ENCODE assay signal across 16 cellular contexts in the genomic region with DNA sequence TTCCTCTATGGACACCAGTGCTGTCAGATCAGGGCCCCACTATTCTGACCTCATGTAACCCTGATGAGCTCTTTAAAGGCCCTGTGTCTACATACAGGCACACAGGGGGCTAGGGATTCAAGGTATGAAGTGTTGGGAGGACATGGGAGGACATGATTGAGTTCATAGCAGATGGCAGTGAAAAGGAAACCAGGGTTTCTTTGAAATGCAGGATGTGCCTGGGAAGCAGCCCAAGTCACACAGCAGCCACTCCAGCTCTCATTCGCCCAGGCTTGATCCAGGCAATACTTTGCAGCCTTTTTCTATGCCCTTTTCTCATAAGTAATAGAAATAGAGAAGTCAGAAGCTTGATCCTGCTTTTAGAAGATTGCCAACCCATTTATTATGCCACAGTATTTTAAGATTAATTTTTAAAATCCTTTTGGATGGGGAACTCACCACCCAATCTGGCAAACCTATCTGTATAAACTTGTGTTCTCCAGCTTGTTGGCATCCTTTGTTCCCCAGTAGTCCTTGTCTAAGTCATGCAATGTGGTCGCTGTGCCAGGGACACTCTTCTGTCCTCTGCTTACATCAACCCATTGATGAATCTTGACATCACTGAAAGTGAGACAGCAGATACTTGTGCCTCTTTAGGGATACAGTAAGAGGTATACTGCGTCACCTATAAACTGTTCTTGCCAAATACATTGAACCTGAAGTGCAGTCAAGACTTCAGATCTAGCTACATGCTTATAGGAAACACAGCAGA.
DNase-seq lines count a peak whose midpoint lies in the region; TF ChIP-seq lines count a peak whose summit lies in the region.
"Had no signal": no experiment of that assay in that cellular context is flagged by ENCODE, and none has a peak within 500 bp of the region (broad histone marks: within the 10 kb centered on the region; RNA-seq: fewer than 3 reads in every experiment).

No MANE protein-coding gene starts in this region.

- DNase-seq in G401 (ENCODE audit: low spot score) (peak; percentile 34), dermis blood vessel endothelial cell (peak; percentile 22), medulla oblongata (ENCODE audit: extremely low spot score) (peak; percentile 23), prostate gland (ENCODE audit: low spot score) (no peak), SHP77 (lab: John Stamatoyannopoulos, UW) (no peak), ureter (ENCODE audit: low spot score) (no peak), NCI-H345 treated with DMSO at 0.1 percent for 48 hours (lab: John Stamatoyannopoulos, UW; ENCODE audit: unreplicated experiment) (no peak)
- DNase-seq in Jurkat, Clone E6-1 (ENCODE audit: low read depth, low spot score), result peak; percentile 5
- DNase-seq: ACHN, GF-D8, NCI-H1436, NCI-H1930, NCI-H345, NCI-H526 treated with DMSO at 0.1 percent for 48 hours had no signal

- intact Hi-C loops in prostate gland (cut with DNase I), result no loop called here

- no peak overlapping the region for H3K4me3 ChIP-seq in Jurkat, Clone E6-1 (ENCODE audit: low read length)
- H3K4me3 ChIP-seq in prostate gland, result no peak overlapping the region
- H3K4me3 ChIP-seq: HAP-1, SK-N-MC had no signal

- no peaks in the 10 kb centered on the region for H3K27me3 ChIP-seq in prostate gland (replicated peaks; ENCODE audit: insufficient read depth)

- no peak for TF ChIP-seq CTCF in prostate gland (IDR thresholded peaks at IDR 0.05)

- H3K36me3 ChIP-seq in prostate gland, result no peaks in the 10 kb centered on the region
- H3K36me3 ChIP-seq: HAP-1 had no signal

- no peak for TF ChIP-seq POLR2A in prostate gland (IDR thresholded peaks at IDR 0.05)

- no peaks in the 10 kb centered on the region for H3K9me3 ChIP-seq in prostate gland
- H3K9me3 ChIP-seq: HAP-1 had no signal

- in situ Hi-C loops in G401 (cut with HindIII; ENCODE audit: low sequenced_read_pairs), result no loop called here

- 56% methylated on average over 3 of the region's 3 CpGs for WGBS in prostate gland

- no peaks in the 10 kb centered on the region for H3K4me1 ChIP-seq in prostate gland (replicated peaks)
- H3K4me1 ChIP-seq: HAP-1 had no signal

- no peak overlapping the region for H3K27ac ChIP-seq in prostate gland
- H3K27ac ChIP-seq: SK-N-MC had no signal

Comparison
In these comparisons a context has a peak if more than half of its experiments do, and no peak if none do; other contexts are left out.
1. DNase-seq: peak in G401 (single experiment), Jurkat, Clone E6-1 (single experiment), dermis blood vessel endothelial cell (single experiment) and medulla oblongata (single experiment); none in prostate gland (single experiment), SHP77 (0 of 2), ureter (single experiment) and NCI-H345 treated with DMSO at 0.1 percent for 48 hours (single experiment).